Comparison of ENCODE assay signal across 12 cellular contexts in genomic region chr12:106195638-106196037, GRCh38. TPM values are rescaled to one million over a fixed set of nuclear protein-coding genes. Genes with fewer than 3 reads are reported as not detected.
DNase-seq lines count a peak whose midpoint lies in the region; ATAC-seq and TF ChIP-seq lines count a peak whose summit lies in the region.
"Had no signal": no experiment of that assay in that cellular context is flagged by ENCODE, and none has a peak within 500 bp of the region (broad histone marks: within the 10 kb centered on the region; RNA-seq: fewer than 3 reads in every experiment).

No MANE protein-coding gene starts in this region.

- peaks cover 26% of the 10 kb centered on the region for H3K4me1 Mint-ChIP-seq in neural crest cell
- H3K4me1 Mint-ChIP-seq: T-cell had no signal

- WGBS in aorta, 2 donors, result 2 to 6% methylated on average over 5 of the region's 5 CpGs

- H3K27ac ChIP-seq in aorta (ENCODE audit: low read depth in 1 of 2, low read length in 2 of 2) (no peak overlapping the region), A673 (ENCODE audit: low read depth, low read length, poor library complexity, severe bottlenecking) (no peak overlapping the region)

- H3K27me3 Mint-ChIP-seq in neural crest cell (ENCODE audit: low read depth), result no peaks in the 10 kb centered on the region

- no peaks in the 10 kb centered on the region for H3K36me3 Mint-ChIP-seq in neural crest cell (ENCODE audit: low read depth)
- H3K36me3 Mint-ChIP-seq: T-cell had no signal

- no peak overlapping the region for H3K4me3 Mint-ChIP-seq in neural crest cell
- H3K4me3 Mint-ChIP-seq: T-cell had no signal

- H3K4me1 ChIP-seq in aorta (ENCODE audit: control insufficient read depth in 1 of 2, insufficient read depth in 2 of 2, low read length in 2 of 2) (peaks cover 0 to 4% of the 10 kb centered on the region in 2 donors), A673 (ENCODE audit: insufficient read depth, low read length, poor library complexity, severe bottlenecking) (no peaks in the 10 kb centered on the region)

- H3K36me3 ChIP-seq in aorta (ENCODE audit: control insufficient read depth in 1 of 2, insufficient read depth in 2 of 2, low read length in 1 of 2) (no peaks in the 10 kb centered on the region), A673 (ENCODE audit: insufficient read depth, low read length, poor library complexity, severe bottlenecking) (no peaks in the 10 kb centered on the region)

- H3K27me3 ChIP-seq in aorta (ENCODE audit: control insufficient read depth in 1 of 2, insufficient read depth in 2 of 2, low read length in 1 of 2), result no peaks in the 10 kb centered on the region
- H3K27me3 ChIP-seq in A673 (replicated peaks; ENCODE audit: insufficient read depth, low read depth, low read length, poor library complexity), result no peaks in the 10 kb centered on the region

- CTCF ChIA-PET in A673 (lab: Charles Lee), result no interaction called here

- no peaks in the 10 kb centered on the region for H3K9me3 Mint-ChIP-seq in neural crest cell
- H3K9me3 Mint-ChIP-seq: T-cell had no signal

- TF ChIP-seq CTCF in neural crest cell (conservative IDR thresholded peaks at IDR 0.05) (no peak), A673 (conservative IDR thresholded peaks at IDR 0.05; ENCODE audit: low read depth, low read length) (no peak)

- H3K4me3 ChIP-seq in aorta (ENCODE audit: low read length in 2 of 2) (no peak overlapping the region), A673 (ENCODE audit: low read depth, low read length, poor library complexity, severe bottlenecking) (no peak overlapping the region)

- intact Hi-C loops in Right ventricle myocardium inferior (cut with DNase I) (loop anchor here (10.0 kb wide), 1 partner anchor 661 kb away; no protein-coding TSS in a partner anchor), cardiac septum (cut with DNase I) (no loop called here), aorta (cut with DNase I) (no loop called here), A673 (cut with micrococcal nuclease; ENCODE audit: unreplicated experiment) (no loop called here)

- ATAC-seq in Right ventricle myocardium inferior (peak; percentile 91), aorta (ENCODE audit: low FRiP score) (peak; percentile 85), GM19328 (IDR thresholded peaks at IDR 0.05; ENCODE audit: unreplicated experiment) (no peak)
- ATAC-seq: T-cell had no signal

- POLR2A ChIA-PET in A673 (lab: Charles Lee; ENCODE audit: low non-redundant PET), result no interaction called here

- no peaks in the 10 kb centered on the region for H3K9me3 ChIP-seq in aorta (ENCODE audit: control insufficient read depth, low read length)
- no peaks in the 10 kb centered on the region for H3K9me3 ChIP-seq in A673 (ENCODE audit: low read depth, low read length, poor library complexity, severe bottlenecking)

- BruUV-seq in A673 (replicated peaks; lab: Mats Ljungman, UMichigan), result no TSS peak

- DNase-seq in Right ventricle myocardium inferior (ENCODE audit: missing footprints) (peak; percentile 70), cardiac septum (ENCODE audit: low spot score) (no peak), glomerular visceral epithelial cell (ENCODE audit: extremely low spot score) (peak; percentile 56), neural crest cell (ENCODE audit: low read depth, low spot score) (no peak), aorta (peak; percentile 85), DMS79 (lab: John Stamatoyannopoulos, UW) (no peak), A673 (ENCODE audit: low spot score) (no peak)
- DNase-seq: ACHN; effector CD8-positive, alpha-beta T cell; GOT3; T-cell had no signal

- peak overlapping the region; percentile 66 for H3K27ac Mint-ChIP-seq in neural crest cell (ENCODE audit: unreplicated experiment)
- H3K27ac Mint-ChIP-seq: T-cell had no signal

RNA-seq across cellular contexts. Expression of gene CKAP4, which starts 52.2 kb away (rescaled TPM):
- 40.2 TPM for total RNA-seq in Right ventricle myocardium inferior
- 56.8 TPM for total RNA-seq in cardiac septum
- total RNA-seq in neural crest cell, result 99.4 and 102 TPM in 2 replicates
- 10 to 100 TPM; 61.1 to 69.6 TPM for total RNA-seq in aorta
- 10 to 100 TPM; 17.2 to 25.4 TPM for polyA plus RNA-seq in aorta
- 81.8 and 89.4 TPM in 2 replicates for total RNA-seq in A673 (2021)

RNA-seq across cellular contexts. Expression of gene NUAK1, which starts 56.9 kb away (rescaled TPM):
- total RNA-seq in Right ventricle myocardium inferior, result 42.1 TPM
- total RNA-seq in cardiac septum, result 66.8 TPM
- 35.3 and 35.6 TPM in 2 replicates for total RNA-seq in neural crest cell
- 10 to 100 TPM; 28.2 to 37.7 TPM for total RNA-seq in aorta
- polyA plus RNA-seq in aorta, result 1 to 10 TPM; 5.3 to 8.7 TPM
- total RNA-seq in A673 (2021), result 1.3 and 1.6 TPM in 2 replicates

Comparison
In these comparisons a context has a peak if more than half of its experiments do, and no peak if none do; other contexts are left out.
1. DNase-seq: peak in Right ventricle myocardium inferior (single experiment), glomerular visceral epithelial cell (single experiment) and aorta (2 of 2); none in cardiac septum (single experiment), neural crest cell (single experiment), DMS79 (single experiment) and A673 (single experiment).
2. RNA of gene NUAK1, which starts 56.9 kb away (total RNA-seq): 66.8 TPM in cardiac septum (single experiment), 42.1 TPM in Right ventricle myocardium inferior (single experiment), 28.2 to 37.7 TPM in aorta and 35.3 to 35.6 TPM in neural crest cell; 1.3 to 1.6 TPM in A673; every median in the first group is over 10 times any median in the second.